ENCODE assay signal across 16 cellular contexts in the genomic region with DNA sequence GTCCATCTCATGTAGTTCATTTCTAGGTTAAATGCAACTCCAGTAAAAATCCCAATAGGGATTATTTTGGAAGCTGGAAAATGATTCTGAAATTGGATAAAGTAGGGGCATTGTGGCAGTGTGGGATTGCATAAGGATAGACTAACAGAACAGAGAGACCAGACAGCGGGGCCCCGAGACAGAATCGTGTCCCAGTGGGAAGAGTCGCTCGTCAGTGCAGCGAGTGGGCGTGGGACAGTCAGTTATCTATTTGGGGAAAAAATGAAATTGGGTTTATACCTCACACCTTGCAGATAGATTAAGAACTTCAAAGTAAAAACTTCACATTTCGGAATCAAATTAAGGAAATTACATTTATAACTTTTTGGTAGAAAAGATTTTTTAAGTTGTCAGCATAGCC. TPM values are rescaled to one million over a fixed set of nuclear protein-coding genes. Genes with fewer than 3 reads are reported as not detected.
DNase-seq lines count a peak whose midpoint lies in the region; ATAC-seq and TF ChIP-seq lines count a peak whose summit lies in the region.
"Had no signal": no experiment of that assay in that cellular context is flagged by ENCODE, and none has a peak within 500 bp of the region (broad histone marks: within the 10 kb centered on the region; RNA-seq: fewer than 3 reads in every experiment).

No MANE protein-coding gene starts in this region.

- H3K36me3 ChIP-seq in gastrocnemius medialis: peaks cover 0 to 48% of the 10 kb centered on the region in 2 donors

- H3K9me3 Mint-ChIP-seq in natural killer cell (no peaks in the 10 kb centered on the region), IgD-negative memory B cell (no peaks in the 10 kb centered on the region), immature natural killer cell (no peaks in the 10 kb centered on the region)
- H3K9me3 Mint-ChIP-seq in natural killer cell treated with Interleukin-12 subunit alpha and Interleukin-12 subunit beta and Interleukin-15 and Interleukin-18, amount 100 ng/mL, for 72 hours: no peaks in the 10 kb centered on the region

- no peak overlapping the region for H3K27ac ChIP-seq in gastrocnemius medialis
- H3K27ac ChIP-seq: A549, C4-2B had no signal

- no peak overlapping the region for H3K4me3 ChIP-seq in gastrocnemius medialis
- H3K4me3 ChIP-seq: A549, HAP-1 had no signal

- H3K4me3 Mint-ChIP-seq in natural killer cell: no peak overlapping the region
- H3K4me3 Mint-ChIP-seq in natural killer cell treated with Interleukin-12 subunit alpha and Interleukin-12 subunit beta and Interleukin-15 and Interleukin-18, amount 100 ng/mL, for 72 hours: no peak overlapping the region
- no peak overlapping the region for H3K4me3 Mint-ChIP-seq in IgD-negative memory B cell
- no peak overlapping the region for H3K4me3 Mint-ChIP-seq in immature natural killer cell

- peaks cover 21 to 24% of the 10 kb centered on the region in 2 donors for H3K4me1 ChIP-seq in gastrocnemius medialis
- H3K4me1 ChIP-seq: A549, BE2C, HAP-1 had no signal

- H3K27me3 ChIP-seq in gastrocnemius medialis: no peaks in the 10 kb centered on the region
- H3K27me3 ChIP-seq: BE2C had no signal

- intact Hi-C loops in natural killer cell (cut with micrococcal nuclease) (no loop called here), gastrocnemius medialis (cut with DNase I; ENCODE audit: low total_unique reads) (no loop called here)

- H3K36me3 Mint-ChIP-seq in natural killer cell: no peaks in the 10 kb centered on the region
- peaks cover 26% of the 10 kb centered on the region for H3K36me3 Mint-ChIP-seq in natural killer cell treated with Interleukin-12 subunit alpha and Interleukin-12 subunit beta and Interleukin-15 and Interleukin-18, amount 100 ng/mL, for 72 hours
- H3K36me3 Mint-ChIP-seq in IgD-negative memory B cell: peaks cover 10% of the 10 kb centered on the region
- peaks cover 25 to 37% (median 28%) of the 10 kb centered on the region in 3 donors for H3K36me3 Mint-ChIP-seq in immature natural killer cell

- H3K27ac Mint-ChIP-seq in natural killer cell: peak overlapping the region; percentile 35 to 49
- H3K27ac Mint-ChIP-seq in natural killer cell treated with Interleukin-12 subunit alpha and Interleukin-12 subunit beta and Interleukin-15 and Interleukin-18, amount 100 ng/mL, for 72 hours: no peak overlapping the region
- H3K27ac Mint-ChIP-seq in IgD-negative memory B cell: peak overlapping the region; percentile 51 to 81 (median 78)
- peak overlapping the region in 4 of 6 donors; percentile 6 to 45 (median 26) for H3K27ac Mint-ChIP-seq in immature natural killer cell

- TF ChIP-seq POLR2A in gastrocnemius medialis (IDR thresholded peaks at IDR 0.05): no peak

- H3K27me3 Mint-ChIP-seq in natural killer cell (ENCODE audit: low read depth in 2 of 2) (no peaks in the 10 kb centered on the region), IgD-negative memory B cell (no peaks in the 10 kb centered on the region), immature natural killer cell (ENCODE audit: low read depth in 3 of 3) (peaks cover under 1 to 4% (median 4%) of the 10 kb centered on the region in 3 donors)
- no peaks in the 10 kb centered on the region for H3K27me3 Mint-ChIP-seq in natural killer cell treated with Interleukin-12 subunit alpha and Interleukin-12 subunit beta and Interleukin-15 and Interleukin-18, amount 100 ng/mL, for 72 hours

- ATAC-seq in natural killer cell (no peak), HG02852 (IDR thresholded peaks at IDR 0.05; ENCODE audit: unreplicated experiment) (no peak), gastrocnemius medialis (no peak)
- ATAC-seq in natural killer cell treated with Interleukin-12 subunit alpha and Interleukin-12 subunit beta and Interleukin-15 and Interleukin-18, amount 100 ng/mL, for 72 hours: no peak
- ATAC-seq: A549 had no signal

- DNase-seq in natural killer cell (no peak), immature natural killer cell (no peak), NCI-H146 treated with DMSO at 0.1 percent for 48 hours (lab: John Stamatoyannopoulos, UW; ENCODE audit: unreplicated experiment) (no peak), gastrocnemius medialis (no peak)
- DNase-seq in natural killer cell treated with Interleukin-12 subunit alpha and Interleukin-12 subunit beta and Interleukin-15 and Interleukin-18, amount 100 ng/mL, for 72 hours (ENCODE audit: low spot score): no peak
- DNase-seq: BE2C, DMS53, IMR-90 had no signal

- in situ Hi-C loops in gastrocnemius medialis (cut with MboI; ENCODE audit: low sequenced_read_pairs in 4 of 4): no loop called here

- TF ChIP-seq CTCF in natural killer cell (IDR thresholded peaks at IDR 0.05) (no peak), gastrocnemius medialis (IDR thresholded peaks at IDR 0.05 in 4 of 5, conservative IDR thresholded peaks at IDR 0.05 in 1 of 5) (no peak)

- H3K4me1 Mint-ChIP-seq in natural killer cell (peaks cover 26 to 45% of the 10 kb centered on the region in 2 donors), IgD-negative memory B cell (peaks cover 0 to 2% (median 2%) of the 10 kb centered on the region in 3 donors), immature natural killer cell (peaks cover 25 to 42% of the 10 kb centered on the region in 2 donors)
- H3K4me1 Mint-ChIP-seq in natural killer cell treated with Interleukin-12 subunit alpha and Interleukin-12 subunit beta and Interleukin-15 and Interleukin-18, amount 100 ng/mL, for 72 hours (ENCODE audit: low read depth in 2 of 2): peaks cover 31 to 34% of the 10 kb centered on the region in 2 donors

- H3K9me3 ChIP-seq in gastrocnemius medialis: no peaks in the 10 kb centered on the region
- H3K9me3 ChIP-seq: A549, BE2C, HAP-1 had no signal

RNA-seq across cellular contexts. Expression of a gene that starts 10.6 kb away (rescaled TPM):
- total RNA-seq in natural killer cell (100 to 1,000 TPM; 103 to 123 (median 115) TPM), gastrocnemius medialis (10 to 100 TPM; 12.0 to 55.2 (median 33.3) TPM)
- 100 to 1,000 TPM in 1 of 2 donors, 10 to 100 TPM in 1; 72.9 to 107 TPM for total RNA-seq in natural killer cell treated with Interleukin-12 subunit alpha and Interleukin-12 subunit beta and Interleukin-15 and Interleukin-18, amount 100 ng/mL, for 72 hours
- polyA plus RNA-seq in IgD-negative memory B cell (53.1 TPM), immature natural killer cell (10 to 100 TPM in 2 of 3 donors, 1 to 10 TPM in 1; 7.5 to 53.0 (median 16.1) TPM)

RNA-seq across cellular contexts. Expression of a gene that starts 26.8 kb away (rescaled TPM):
- total RNA-seq in natural killer cell: not detected
- total RNA-seq in natural killer cell treated with Interleukin-12 subunit alpha and Interleukin-12 subunit beta and Interleukin-15 and Interleukin-18, amount 100 ng/mL, for 72 hours: not detected
- not detected for polyA plus RNA-seq in IgD-negative memory B cell
- not detected for polyA plus RNA-seq in immature natural killer cell
- total RNA-seq in gastrocnemius medialis: not detected
- total RNA-seq: Daoy, HT-29, IMR-90 had no signal
- polyA plus RNA-seq: A549, AG04450 had no signal

RNA-seq across cellular contexts. Expression of a gene that starts 29.8 kb away (rescaled TPM):
- total RNA-seq in natural killer cell (10 to 100 TPM; 49.9 to 74.2 (median 62.8) TPM), gastrocnemius medialis (10 to 100 TPM; 29.3 to 39.8 (median 35.4) TPM)
- 10 to 100 TPM; 69.6 to 82.1 TPM for total RNA-seq in natural killer cell treated with Interleukin-12 subunit alpha and Interleukin-12 subunit beta and Interleukin-15 and Interleukin-18, amount 100 ng/mL, for 72 hours
- polyA plus RNA-seq in IgD-negative memory B cell (35.8 TPM), immature natural killer cell (10 to 100 TPM; 14.0 to 26.0 (median 21.0) TPM)

RNA-seq across cellular contexts. Expression of a gene that starts 30.2 kb away (rescaled TPM):
- total RNA-seq in natural killer cell (100 to 1,000 TPM in 1 of 3 donors, 10 to 100 TPM in 2; 87.8 to 107 (median 90.4) TPM), gastrocnemius medialis (100 to 1,000 TPM in 1 of 4 donors, 10 to 100 TPM in 3; 57.4 to 126 (median 72.1) TPM)
- total RNA-seq in natural killer cell treated with Interleukin-12 subunit alpha and Interleukin-12 subunit beta and Interleukin-15 and Interleukin-18, amount 100 ng/mL, for 72 hours: 100 to 1,000 TPM; 190 to 376 TPM
- polyA plus RNA-seq in IgD-negative memory B cell (284 TPM), immature natural killer cell (100 to 1,000 TPM; 212 to 366 (median 295) TPM)

RNA-seq across cellular contexts. Expression of a gene that starts 39.7 kb away (rescaled TPM):
- total RNA-seq in natural killer cell (not detected), gastrocnemius medialis (1 to 10 TPM in 2 of 4 donors, under 1 TPM in 1, not detected in 1; 0.71 to 6.0 (median 3.1) TPM)
- under 1 TPM in 1 of 2 donors, not detected in 1; 0.52 TPM for total RNA-seq in natural killer cell treated with Interleukin-12 subunit alpha and Interleukin-12 subunit beta and Interleukin-15 and Interleukin-18, amount 100 ng/mL, for 72 hours
- polyA plus RNA-seq in IgD-negative memory B cell (not detected), immature natural killer cell (not detected)
- total RNA-seq: Daoy had no signal
- polyA plus RNA-seq: A549 had no signal

Comparison
In these comparisons a context has a peak if more than half of its experiments do, and no peak if none do; other contexts are left out.
1. H3K27ac Mint-ChIP-seq: peak in natural killer cell (2 of 2), IgD-negative memory B cell (3 of 3) and immature natural killer cell (4 of 6); none in natural killer cell treated with Interleukin-12 subunit alpha and Interleukin-12 subunit beta and Interleukin-15 and Interleukin-18, amount 100 ng/mL, for 72 hours (0 of 2).